ENCODE assay signal across 15 cellular contexts in genomic region chr14:78319826-78320635, GRCh38.
DNase-seq lines count a peak whose midpoint lies in the region; ATAC-seq and TF ChIP-seq lines count a peak whose summit lies in the region.
"Had no signal": no experiment of that assay in that cellular context is flagged by ENCODE, and none has a peak within 500 bp of the region (broad histone marks: within the 10 kb centered on the region; RNA-seq: fewer than 3 reads in every experiment).

No MANE protein-coding gene starts in this region.

- H3K9me3 Mint-ChIP-seq in glutamatergic neuron (ENCODE audit: unreplicated experiment) = peaks cover 3% of the 10 kb centered on the region
- peaks cover 0 to 10% (median 0%) of the 10 kb centered on the region in 9 donors for H3K9me3 Mint-ChIP-seq in naive thymus-derived CD8-positive, alpha-beta T cell

- TF ChIP-seq CTCF in glutamatergic neuron (IDR thresholded peaks at IDR 0.05; ENCODE audit: partially characterized antibody, unreplicated experiment) (no peak), RWPE1 (conservative IDR thresholded peaks at IDR 0.05; ENCODE audit: low read depth) (no peak)

- peak overlapping the region; percentile 22 for H3K4me3 Mint-ChIP-seq in glutamatergic neuron (ENCODE audit: unreplicated experiment)
- no peak overlapping the region for H3K4me3 Mint-ChIP-seq in naive thymus-derived CD8-positive, alpha-beta T cell

- H3K27me3 ChIP-seq in HUES48 (ENCODE audit: control insufficient read depth, insufficient read depth, low read length) (no peaks in the 10 kb centered on the region), GM23248 (replicated peaks; ENCODE audit: insufficient read depth) (no peaks in the 10 kb centered on the region)
- H3K27me3 ChIP-seq: colonic mucosa, MG63 had no signal

- no peaks in the 10 kb centered on the region for H3K79me2 ChIP-seq in GM23248 (ENCODE audit: insufficient read depth)

- H3K27me3 Mint-ChIP-seq in glutamatergic neuron (ENCODE audit: unreplicated experiment) = no peaks in the 10 kb centered on the region
- peaks cover 18 to 95% (median 24%) of the 10 kb centered on the region in 5 donors for H3K27me3 Mint-ChIP-seq in naive thymus-derived CD8-positive, alpha-beta T cell

- H3K9ac ChIP-seq in HUES48 (ENCODE audit: low read depth, low read length) (no peak overlapping the region), GM23248 (no peak overlapping the region)

- H3F3A ChIP-seq in GM23248 (ENCODE audit: insufficient read depth) = no peaks in the 10 kb centered on the region

- H3K4me2 ChIP-seq in GM23248 (ENCODE audit: unreplicated experiment) = no peak overlapping the region

- in situ Hi-C loops in GM23248 (cut with MboI) = no loop called here

- CTCF ChIA-PET in RWPE1 (lab: Yijun Ruan, JAX) = no interaction called here

- H2AFZ ChIP-seq in GM23248 = no peak overlapping the region

- peaks cover 14% of the 10 kb centered on the region for H3K4me1 Mint-ChIP-seq in glutamatergic neuron (ENCODE audit: low read depth, unreplicated experiment)
- H3K4me1 Mint-ChIP-seq in naive thymus-derived CD8-positive, alpha-beta T cell = no peaks in the 10 kb centered on the region

- peaks cover 15% of the 10 kb centered on the region for H3K4me1 ChIP-seq in HUES48 (ENCODE audit: control insufficient read depth, insufficient read depth, low read length)
- H3K4me1 ChIP-seq in GM23248 (ENCODE audit: insufficient read depth) = no peaks in the 10 kb centered on the region
- H3K4me1 ChIP-seq: colonic mucosa had no signal

- peak overlapping the region; percentile 40 for H3K27ac ChIP-seq in HUES48 (ENCODE audit: low read depth, low read length)
- no peak overlapping the region for H3K27ac ChIP-seq in RWPE1
- no peak overlapping the region for H3K27ac ChIP-seq in GM23248
- H3K27ac ChIP-seq: colonic mucosa had no signal

- H4K20me1 ChIP-seq in GM23248 (ENCODE audit: insufficient read depth) = no peaks in the 10 kb centered on the region

- H3K4me3 ChIP-seq in HUES48 (ENCODE audit: low read depth, low read length) (no peak overlapping the region), GM23248 (no peak overlapping the region)
- H3K4me3 ChIP-seq: colonic mucosa, MG63 had no signal

- H3K36me3 ChIP-seq in HUES48 (ENCODE audit: control insufficient read depth, insufficient read depth, low read length) (no peaks in the 10 kb centered on the region), GM23248 (ENCODE audit: low read depth) (no peaks in the 10 kb centered on the region)
- H3K36me3 ChIP-seq: colonic mucosa, MG63 had no signal

- ATAC-seq in naive thymus-derived CD8-positive, alpha-beta T cell = no peak
- ATAC-seq: activated CD4-positive, CD25-positive, alpha-beta regulatory T cell treated with anti-CD3 and anti-CD28 coated beads, Interleukin-2, amount 50 U/mL, for 24 hours; esophagus mucosa had no signal

- POLR2A ChIA-PET in RWPE1 (lab: Yijun Ruan, JAX; ENCODE audit: low non-redundant PET) = no interaction called here
- POLR2A ChIA-PET in naive thymus-derived CD8-positive, alpha-beta T cell (lab: Charles Lee) = no interaction called here

- H3K27ac Mint-ChIP-seq in glutamatergic neuron (ENCODE audit: unreplicated experiment) = peak overlapping the region; percentile 72
- no peak overlapping the region for H3K27ac Mint-ChIP-seq in naive thymus-derived CD8-positive, alpha-beta T cell

- DNase-seq in NCI-H2029 (lab: John Stamatoyannopoulos, UW) = peak; percentile 72
- peak; percentile 30 for DNase-seq in NCI-H748 treated with DMSO at 0.1 percent for 48 hours (lab: John Stamatoyannopoulos, UW)
- peak; percentile 19 for DNase-seq in glutamatergic neuron
- DNase-seq in stimulated activated CD8-positive, alpha-beta memory T cell treated with anti-CD3 and anti-CD28 coated beads, Interleukin-4, amount 100 ng/mL, for 48 hours = no peak
- DNase-seq in RWPE1 (ENCODE audit: low spot score) = no peak
- DNase-seq in GM23248 = no peak
- DNase-seq in naive thymus-derived CD8-positive, alpha-beta T cell = no peak
- DNase-seq: activated naive CD4-positive, alpha-beta T cell treated with Interleukin-2 at 50 U/mL for 16 hours; AML-193; colonic mucosa; kidney glomerular epithelial cell; MG63 had no signal

- H3K36me3 Mint-ChIP-seq in glutamatergic neuron (ENCODE audit: unreplicated experiment) = no peaks in the 10 kb centered on the region
- no peaks in the 10 kb centered on the region for H3K36me3 Mint-ChIP-seq in naive thymus-derived CD8-positive, alpha-beta T cell

- H3K9me3 ChIP-seq in HUES48 (ENCODE audit: control insufficient read depth, insufficient read depth, low read length) = no peaks in the 10 kb centered on the region
- no peaks in the 10 kb centered on the region for H3K9me3 ChIP-seq in GM23248 (ENCODE audit: low read depth)
- H3K9me3 ChIP-seq: colonic mucosa, MG63 had no signal

- no peaks in the 10 kb centered on the region for H3K9me2 ChIP-seq in GM23248 (ENCODE audit: insufficient read depth)

- 6 to 8% methylated on average over 12 of the region's 12 CpGs for WGBS in GM23248 (ENCODE audit: low coverage in 1 of 2, low lambda C conversion rate in 2 of 2, missing lambda C conversion rate in 2 of 2), 2 experiments

Comparison
In these comparisons a context has a peak if more than half of its experiments do, and no peak if none do; other contexts are left out.
1. DNase-seq: peak in NCI-H2029 (single experiment), NCI-H748 treated with DMSO at 0.1 percent for 48 hours (single experiment) and glutamatergic neuron (single experiment); none in stimulated activated CD8-positive, alpha-beta memory T cell treated with anti-CD3 and anti-CD28 coated beads, Interleukin-4, amount 100 ng/mL, for 48 hours (single experiment), RWPE1 (single experiment), GM23248 (single experiment) and naive thymus-derived CD8-positive, alpha-beta T cell (0 of 10).